Comparison of ENCODE assay signal across 8 cellular contexts in the genomic region with DNA sequence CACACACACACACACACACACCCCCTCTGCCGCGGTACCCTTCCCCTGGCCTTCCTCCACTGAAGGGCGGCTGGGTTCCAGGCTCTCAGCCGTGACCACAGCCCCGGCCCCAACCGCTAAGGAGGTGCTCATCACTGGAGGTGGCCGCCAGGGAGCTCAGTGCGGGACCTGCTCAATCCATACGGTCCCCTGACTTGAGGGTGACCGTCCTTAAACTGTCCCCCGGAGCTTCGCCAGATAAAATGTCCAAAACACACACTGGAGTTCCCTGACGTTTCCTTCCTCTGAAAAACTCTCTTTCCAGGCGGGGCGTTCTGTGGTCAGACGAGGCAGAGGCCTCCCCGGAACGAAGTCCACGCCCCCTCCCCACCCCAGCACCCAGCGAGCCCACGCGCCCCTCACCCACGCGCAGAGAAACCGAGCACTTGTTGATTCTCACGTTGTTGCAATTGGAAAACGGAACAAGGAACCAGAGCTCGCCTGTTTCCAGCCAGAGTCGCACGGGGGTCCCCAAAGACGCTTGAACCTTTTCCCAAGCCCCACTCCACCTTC. TPM values are rescaled to one million over a fixed set of nuclear protein-coding genes. Genes with fewer than 3 reads are reported as not detected.
A peak's percentile ranks its signal among the peaks of the same experiment; 100 is the strongest.
DNase-seq lines count a peak whose midpoint lies in the region; ATAC-seq and TF ChIP-seq lines count a peak whose summit lies in the region.

No MANE protein-coding gene starts in this region.

- H3K27ac ChIP-seq in mucosa of rectum (ENCODE audit: low read depth in 2 of 2, low read length in 2 of 2) (peak overlapping the region; percentile 92 to 95), thymus (ENCODE audit: low read depth) (peak overlapping the region; percentile 54)

- peaks cover 5% of the 10 kb centered on the region for H3K9me3 Mint-ChIP-seq in endothelial cell (ENCODE audit: unreplicated experiment)

- peaks cover 4% of the 10 kb centered on the region for H3K36me3 Mint-ChIP-seq in endothelial cell (ENCODE audit: low read depth, unreplicated experiment)

- DNase-seq in CD1c-positive myeloid dendritic cell (ENCODE audit: extremely low spot score) (peak; percentile 96), endothelial cell (ENCODE audit: low spot score) (no peak), NCI-H1694 (lab: John Stamatoyannopoulos, UW) (no peak), MG63 (no peak)
- peak; percentile 62 for DNase-seq in activated CD4-positive, alpha-beta T cell treated with anti-CD3 and anti-CD28 coated beads for 48 hours

- H3K4me3 Mint-ChIP-seq in endothelial cell (ENCODE audit: unreplicated experiment), result peak overlapping the region; percentile 94

- H3K4me1 Mint-ChIP-seq in endothelial cell (ENCODE audit: unreplicated experiment), result peaks cover 14% of the 10 kb centered on the region

- H3K4me1 ChIP-seq in mucosa of rectum (ENCODE audit: control insufficient read depth in 2 of 2, insufficient read depth in 2 of 2, low read length in 2 of 2), result peaks cover 31 to 46% of the 10 kb centered on the region in 2 donors
- H3K4me1 ChIP-seq in thymus (ENCODE audit: control insufficient read depth, insufficient read depth, low read length), result peaks cover 2% of the 10 kb centered on the region

- H3K36me3 ChIP-seq in mucosa of rectum (ENCODE audit: control insufficient read depth in 2 of 2, insufficient read depth in 2 of 2, low read length in 2 of 2) (no peaks in the 10 kb centered on the region), thymus (ENCODE audit: control insufficient read depth, insufficient read depth) (no peaks in the 10 kb centered on the region), MG63 (no peaks in the 10 kb centered on the region)

- TF ChIP-seq CTCF in endothelial cell (IDR thresholded peaks at IDR 0.05; ENCODE audit: unreplicated experiment), result no peak

- peak overlapping the region; percentile 87 to 98 for H3K9ac ChIP-seq in mucosa of rectum (ENCODE audit: low read depth in 1 of 2, low read length in 2 of 2)

- H3K9me3 ChIP-seq in mucosa of rectum (ENCODE audit: control insufficient read depth in 2 of 2, low read length in 2 of 2) (no peaks in the 10 kb centered on the region), thymus (ENCODE audit: control insufficient read depth) (no peaks in the 10 kb centered on the region), MG63 (0 out of 2 replicates have a peak, but pooled peaks cover 2% of the 10 kb centered on the region)

- H3K27ac Mint-ChIP-seq in endothelial cell (ENCODE audit: unreplicated experiment), result peak overlapping the region; percentile 59

- H3K27me3 ChIP-seq in mucosa of rectum (ENCODE audit: control insufficient read depth in 2 of 2, insufficient read depth in 2 of 2, low read length in 2 of 2), result no peaks in the 10 kb centered on the region
- peaks cover 24% of the 10 kb centered on the region for H3K27me3 ChIP-seq in thymus (ENCODE audit: control insufficient read depth, insufficient read depth)
- no peaks in the 10 kb centered on the region for H3K27me3 ChIP-seq in MG63

- H3K4me3 ChIP-seq in mucosa of rectum (ENCODE audit: low read length in 2 of 2) (peak overlapping the region; percentile 80 to 84), thymus (ENCODE audit: low read length) (peak overlapping the region; percentile 54), MG63 (no peak overlapping the region)

- peaks cover 14% of the 10 kb centered on the region for H3K27me3 Mint-ChIP-seq in endothelial cell (ENCODE audit: unreplicated experiment)

- ATAC-seq in HG03342 (IDR thresholded peaks at IDR 0.05; ENCODE audit: unreplicated experiment), result peak; percentile 9

- WGBS in thymus, result under 1% methylated on average over 31 of the region's 31 CpGs

RNA-seq across cellular contexts. Expression of gene MBP, which starts 1.4 kb away (rescaled TPM):
- total RNA-seq in endothelial cell (ENCODE audit: unreplicated experiment), result 9.7 TPM
- polyA plus RNA-seq in thymus, result 16.3 TPM
- not detected in 2 replicates for total RNA-seq in MG63 (2014; rRNA removed; shearing (Covaris generic); ENCODE audit: low replicate concordance)

Comparison
In these comparisons a context has a peak if more than half of its experiments do, and no peak if none do; other contexts are left out.
1. DNase-seq: peak in CD1c-positive myeloid dendritic cell (single experiment) and activated CD4-positive, alpha-beta T cell treated with anti-CD3 and anti-CD28 coated beads for 48 hours (single experiment); none in endothelial cell (single experiment), NCI-H1694 (single experiment) and MG63 (single experiment).
2. RNA of gene MBP, which starts 1.4 kb away (total RNA-seq): 9.7 TPM in endothelial cell (single experiment); not detected in MG63; every median in the first group is over 10 times any median in the second.